Comparison of ENCODE assay signal across 32 cellular contexts in the genomic region with DNA sequence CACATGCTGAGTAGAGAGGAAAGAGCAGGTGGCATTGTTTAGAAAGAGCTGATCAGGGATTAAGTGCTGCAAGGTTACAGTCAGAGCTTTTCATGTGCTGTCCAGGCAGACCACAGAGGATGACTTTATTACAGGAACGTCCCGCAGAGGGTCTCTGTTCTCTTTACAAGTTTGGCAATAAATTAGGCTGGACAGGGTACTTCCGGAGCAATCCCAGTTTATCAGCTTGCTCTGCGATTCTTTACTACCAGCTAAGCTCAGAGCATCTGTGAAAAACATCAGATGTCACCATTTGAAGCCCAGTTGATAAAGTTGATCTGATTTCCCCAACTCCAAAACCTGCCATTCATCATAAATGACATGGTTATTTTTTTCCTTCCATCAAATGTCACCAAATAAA.
"Had no signal": no experiment of that assay in that cellular context is flagged by ENCODE, and none has a peak within 500 bp of the region (broad histone marks: within the 10 kb centered on the region; RNA-seq: fewer than 3 reads in every experiment).

No MANE protein-coding gene starts in this region.

- DNase-seq: colonic mucosa; effector CD8-positive, alpha-beta T cell; endodermal cell; foreskin fibroblast; gastrocnemius medialis; head of caudate nucleus; kidney; left lung; mesenchymal stem cell; mucosa of descending colon; naive B cell; occipital lobe; ovary; posterior cingulate gyrus; psoas muscle; right cardiac atrium; sigmoid colon; spleen; stimulated activated CD4-positive, alpha-beta T cell treated with anti-CD3 and anti-CD28 coated beads, Interleukin-4, amount 100 ng/mL, for 4 hours; stimulated activated naive CD8-positive, alpha-beta T cell treated with anti-CD3 and anti-CD28 coated beads, Interleukin-15, Interleukin-2, amounts not matched to agents 100 U/mL and 50 U/mL, for 24 hours; substantia nigra; upper lobe of right lung; uterus had no signal

- H3K27ac ChIP-seq: colonic mucosa, epithelial cell of prostate, gastrocnemius medialis, left lung, ovary, psoas muscle, sigmoid colon, skin epidermis, spleen, thoracic aorta, tibial nerve, upper lobe of right lung, uterus had no signal

- H3K4me3 ChIP-seq: colonic mucosa, gastrocnemius medialis, left lung, mucosa of descending colon, ovary, psoas muscle, sigmoid colon, skin epidermis, spleen, thoracic aorta, tibial nerve, upper lobe of right lung, uterus had no signal

- H3K36me3 Mint-ChIP-seq: mesothelial cell of epicardium; naive B cell; natural killer cell treated with Interleukin-12 subunit alpha and Interleukin-12 subunit beta and Interleukin-15 and Interleukin-18, amount 100 ng/mL, for 72 hours; stimulated activated memory B cell treated with anti-CD40 and anti-IgM and Interleukin-4, amounts not matched to agents 10 μg/mL and 1 μg/mL and 100 μg/mL, for 72 hours had no signal

- H3K27ac Mint-ChIP-seq: dendritic cell treated with granulocyte-macrophage colony-stimulating factor and Interleukin-4, amounts not matched to agents 40 ng/mL and 50 ng/mL, for 4 days; endodermal cell; mesothelial cell of epicardium; naive B cell; natural killer cell treated with Interleukin-12 subunit alpha and Interleukin-12 subunit beta and Interleukin-15 and Interleukin-18, amount 100 ng/mL, for 72 hours; stimulated activated memory B cell treated with anti-CD40 and anti-IgM and Interleukin-4, amounts not matched to agents 10 μg/mL and 1 μg/mL and 100 μg/mL, for 72 hours had no signal

- H3K36me3 ChIP-seq: colonic mucosa, gastrocnemius medialis, left lung, ovary, sigmoid colon, spleen, thoracic aorta, tibial nerve, upper lobe of right lung, uterus had no signal

- H3K4me1 ChIP-seq: colonic mucosa, gastrocnemius medialis, left lung, psoas muscle, sigmoid colon, spleen, tibial nerve, upper lobe of right lung, uterus had no signal

- ATAC-seq: esophagus mucosa; gastrocnemius medialis; left lung; mucosa of descending colon; natural killer cell treated with Interleukin-12 subunit alpha and Interleukin-12 subunit beta and Interleukin-15 and Interleukin-18, amount 100 ng/mL, for 72 hours; psoas muscle; right cardiac atrium; stimulated activated memory B cell treated with anti-CD40 and anti-IgM and Interleukin-4, amounts not matched to agents 10 μg/mL and 1 μg/mL and 100 μg/mL, for 72 hours; stimulated activated naive CD8-positive, alpha-beta T cell treated with anti-CD3 and anti-CD28 coated beads, Interleukin-15, Interleukin-2, amounts not matched to agents 100 U/mL and 50 U/mL, for 24 hours; upper lobe of right lung had no signal

- H3K27me3 Mint-ChIP-seq: dendritic cell treated with granulocyte-macrophage colony-stimulating factor and Interleukin-4, amounts not matched to agents 40 ng/mL and 50 ng/mL, for 4 days; naive B cell; natural killer cell treated with Interleukin-12 subunit alpha and Interleukin-12 subunit beta and Interleukin-15 and Interleukin-18, amount 100 ng/mL, for 72 hours; stimulated activated memory B cell treated with anti-CD40 and anti-IgM and Interleukin-4, amounts not matched to agents 10 μg/mL and 1 μg/mL and 100 μg/mL, for 72 hours had no signal

- H3K9me3 ChIP-seq: colonic mucosa, gastrocnemius medialis, mucosa of descending colon, ovary, psoas muscle, sigmoid colon, thoracic aorta, upper lobe of right lung, uterus had no signal

- H3K4me1 Mint-ChIP-seq: naive B cell; stimulated activated memory B cell treated with anti-CD40 and anti-IgM and Interleukin-4, amounts not matched to agents 10 μg/mL and 1 μg/mL and 100 μg/mL, for 72 hours had no signal

- H3K4me3 Mint-ChIP-seq: dendritic cell treated with granulocyte-macrophage colony-stimulating factor and Interleukin-4, amounts not matched to agents 40 ng/mL and 50 ng/mL, for 4 days; endodermal cell; mesothelial cell of epicardium; naive B cell; natural killer cell treated with Interleukin-12 subunit alpha and Interleukin-12 subunit beta and Interleukin-15 and Interleukin-18, amount 100 ng/mL, for 72 hours; stimulated activated memory B cell treated with anti-CD40 and anti-IgM and Interleukin-4, amounts not matched to agents 10 μg/mL and 1 μg/mL and 100 μg/mL, for 72 hours had no signal

- H3K27me3 ChIP-seq: colonic mucosa, gastrocnemius medialis, left lung, ovary, sigmoid colon, spleen, tibial nerve, upper lobe of right lung, uterus had no signal
